Comparison of ENCODE assay signal across 14 cellular contexts in the genomic region with DNA sequence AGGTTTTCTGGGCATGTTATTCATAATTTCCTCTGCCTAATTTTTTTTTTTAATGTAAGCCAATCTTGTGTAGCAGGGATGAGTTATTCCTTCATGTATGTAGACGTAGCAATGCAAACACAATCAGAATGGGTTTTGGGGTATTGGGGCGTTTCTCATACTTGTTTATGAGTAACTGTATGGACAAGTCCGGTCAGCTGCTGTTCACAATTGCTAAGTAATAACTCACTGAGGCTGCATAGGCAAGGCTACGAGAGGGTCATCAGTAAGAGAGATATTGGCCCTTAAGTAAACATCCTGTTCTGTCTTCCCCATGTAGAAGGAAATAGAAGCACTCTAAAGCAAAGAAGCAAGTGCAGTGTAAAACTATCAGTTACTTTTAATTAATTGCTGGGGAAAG. TPM values are rescaled to one million over a fixed set of nuclear protein-coding genes. Genes with fewer than 3 reads are reported as not detected.
DNase-seq lines count a peak whose midpoint lies in the region; ATAC-seq and TF ChIP-seq lines count a peak whose summit lies in the region.
"Had no signal": no experiment of that assay in that cellular context is flagged by ENCODE, and none has a peak within 500 bp of the region (broad histone marks: within the 10 kb centered on the region; RNA-seq: fewer than 3 reads in every experiment).

No MANE protein-coding gene starts in this region.

- no peaks in the 10 kb centered on the region for H3K9me3 Mint-ChIP-seq in CD4-positive, alpha-beta memory T cell
- peaks cover 0 to 2% (median 0%) of the 10 kb centered on the region in 5 experiments for H3K9me3 Mint-ChIP-seq in brain
- H3K9me3 Mint-ChIP-seq in memory B cell, result no peaks in the 10 kb centered on the region
- H3K9me3 Mint-ChIP-seq: activated naive CD4-positive, alpha-beta T cell treated with anti-CD3 and anti-CD28 coated beads, Interleukin-2, amount 50 U/mL, for 72 hours; effector memory CD8-positive, alpha-beta T cell had no signal

- DNase-seq in CD4-positive, alpha-beta memory T cell, result no peak
- DNase-seq in HCEC 1CT (peak; percentile 95), memory B cell (ENCODE audit: low spot score in 2 of 2) (no peak), activated gamma-delta T cell treated with Interleukin-2 at 50 U/mL for 16 hours (no peak), NCI-H1930 (lab: John Stamatoyannopoulos, UW) (no peak), DMS 273 treated with DMSO at 0.1 percent for 48 hours (lab: John Stamatoyannopoulos, UW) (no peak), GM13976 (ENCODE audit: low spot score) (no peak)
- DNase-seq: effector memory CD8-positive, alpha-beta T cell; stimulated activated CD4-positive, alpha-beta T cell treated with anti-CD3 and anti-CD28 coated beads, Interleukin-4, amount 100 ng/mL, for 1 hour; testis had no signal

- POLR2A ChIA-PET in CD4-positive, alpha-beta memory T cell (lab: Charles Lee; ENCODE audit: partially characterized antibody), result interaction anchor here (0.8 kb wide), 1 partner anchor 10 kb away, joined by 6 read pairs; no protein-coding TSS in a partner anchor

- CTCF ChIA-PET in CD4-positive, alpha-beta memory T cell (lab: Charles Lee; ENCODE audit: partially characterized antibody), result no interaction called here

- no peak for ATAC-seq in memory B cell (ENCODE audit: low read depth)
- ATAC-seq: activated naive CD4-positive, alpha-beta T cell treated with anti-CD3 and anti-CD28 coated beads, Interleukin-2, amount 50 U/mL, for 72 hours; effector memory CD8-positive, alpha-beta T cell had no signal

- no peaks in the 10 kb centered on the region for H3K27me3 Mint-ChIP-seq in CD4-positive, alpha-beta memory T cell
- H3K27me3 Mint-ChIP-seq in brain (peaks cover 3% of the 10 kb centered on the region), memory B cell (no peaks in the 10 kb centered on the region)
- H3K27me3 Mint-ChIP-seq: effector memory CD8-positive, alpha-beta T cell had no signal

- no peak overlapping the region for H3K27ac ChIP-seq in CD4-positive, alpha-beta memory T cell (ENCODE audit: low read depth, low read length)
- H3K27ac ChIP-seq: neutrophil, testis had no signal

- peaks cover 0 to 15% of the 10 kb centered on the region in 2 donors for H3K36me3 Mint-ChIP-seq in CD4-positive, alpha-beta memory T cell
- H3K36me3 Mint-ChIP-seq in brain (peaks cover under 1% of the 10 kb centered on the region), memory B cell (no peaks in the 10 kb centered on the region)
- H3K36me3 Mint-ChIP-seq: activated naive CD4-positive, alpha-beta T cell treated with anti-CD3 and anti-CD28 coated beads, Interleukin-2, amount 50 U/mL, for 72 hours had no signal

- H3K4me3 ChIP-seq in CD4-positive, alpha-beta memory T cell (ENCODE audit: low read length in 2 of 2), result no peak overlapping the region
- H3K4me3 ChIP-seq: testis had no signal

- TF ChIP-seq CTCF in brain (conservative IDR thresholded peaks at IDR 0.05), result no peak
- no peak for TF ChIP-seq CTCF in GM13976 (IDR thresholded peaks at IDR 0.05; ENCODE audit: borderline replicate concordance, control extremely low read depth, extremely low read depth, insufficient read depth, missing control alignments)

- in situ Hi-C loops in GM13976 (cut with MboI; ENCODE audit: low sequenced_read_pairs, unreplicated experiment), result no loop called here

- peaks cover 5% of the 10 kb centered on the region for H3K36me3 ChIP-seq in CD4-positive, alpha-beta memory T cell (ENCODE audit: insufficient read depth, low read length)

- intact Hi-C loops in CD4-positive, alpha-beta memory T cell (cut with micrococcal nuclease), result no loop called here

- H3K27me3 ChIP-seq in CD4-positive, alpha-beta memory T cell (ENCODE audit: insufficient read depth, low read length), result no peaks in the 10 kb centered on the region
- H3K27me3 ChIP-seq: testis had no signal

- no peaks in the 10 kb centered on the region for H3K4me1 ChIP-seq in CD4-positive, alpha-beta memory T cell (ENCODE audit: insufficient read depth, low read length)

- H3K4me3 Mint-ChIP-seq in CD4-positive, alpha-beta memory T cell, result no peak overlapping the region
- H3K4me3 Mint-ChIP-seq in brain (no peak overlapping the region), memory B cell (no peak overlapping the region)
- H3K4me3 Mint-ChIP-seq: effector memory CD8-positive, alpha-beta T cell had no signal

- H3K27ac Mint-ChIP-seq in CD4-positive, alpha-beta memory T cell, result peak overlapping the region in 5 of 7 donors; percentile 5 to 77 (median 73)
- peak overlapping the region in 3 of 5 experiments; percentile 30 to 83 (median 37) for H3K27ac Mint-ChIP-seq in brain
- peak overlapping the region; percentile 19 for H3K27ac Mint-ChIP-seq in memory B cell

- peaks cover 0 to 6% (median 0%) of the 10 kb centered on the region in 4 donors for H3K4me1 Mint-ChIP-seq in CD4-positive, alpha-beta memory T cell
- H3K4me1 Mint-ChIP-seq in brain (peaks cover 14% of the 10 kb centered on the region), memory B cell (no peaks in the 10 kb centered on the region)

- H3K9me3 ChIP-seq in CD4-positive, alpha-beta memory T cell (ENCODE audit: control insufficient read depth in 1 of 2, low read length in 2 of 2), result no peaks in the 10 kb centered on the region
- H3K9me3 ChIP-seq: neutrophil, testis had no signal

RNA-seq across cellular contexts. Expression of gene TARS2, which starts 9.5 kb away (rescaled TPM):
- 10 to 100 TPM; 32.3 to 35.4 TPM for total RNA-seq in CD4-positive, alpha-beta memory T cell
- polyA plus RNA-seq in CD4-positive, alpha-beta memory T cell, result 10 to 100 TPM; 23.5 to 26.4 TPM
- 32.2 TPM for polyA plus RNA-seq in brain (ENCODE audit: insufficient read depth, low read depth, low replicate concordance)

RNA-seq across cellular contexts. Expression of gene ECM1, which starts 30.2 kb away (rescaled TPM):
- total RNA-seq in CD4-positive, alpha-beta memory T cell, result 1 to 10 TPM; 1.9 to 2.0 TPM
- polyA plus RNA-seq in CD4-positive, alpha-beta memory T cell, result not detected
- polyA plus RNA-seq in brain (ENCODE audit: insufficient read depth, low read depth, low replicate concordance), result 7.3 TPM

RNA-seq across cellular contexts. Expression of gene FALEC, which starts 37.8 kb away (rescaled TPM):
- total RNA-seq in CD4-positive, alpha-beta memory T cell, result under 1 TPM in 1 of 2 experiments, not detected in 1; 0.64 TPM
- polyA plus RNA-seq in CD4-positive, alpha-beta memory T cell, result 1 to 10 TPM in 1 of 2 donors, not detected in 1; 1.1 TPM
- polyA plus RNA-seq in brain (ENCODE audit: insufficient read depth, low read depth, low replicate concordance), result not detected
- total RNA-seq: SK-MEL-5 had no signal

Comparison
In these comparisons a context has a peak if more than half of its experiments do, and no peak if none do; other contexts are left out.
1. H3K27ac Mint-ChIP-seq: peak in every context shown above with its lines; median percentile 73 in CD4-positive, alpha-beta memory T cell; 37 in brain; 19 in memory B cell.